ENCODE assay signal across 19 cellular contexts in the genomic region with DNA sequence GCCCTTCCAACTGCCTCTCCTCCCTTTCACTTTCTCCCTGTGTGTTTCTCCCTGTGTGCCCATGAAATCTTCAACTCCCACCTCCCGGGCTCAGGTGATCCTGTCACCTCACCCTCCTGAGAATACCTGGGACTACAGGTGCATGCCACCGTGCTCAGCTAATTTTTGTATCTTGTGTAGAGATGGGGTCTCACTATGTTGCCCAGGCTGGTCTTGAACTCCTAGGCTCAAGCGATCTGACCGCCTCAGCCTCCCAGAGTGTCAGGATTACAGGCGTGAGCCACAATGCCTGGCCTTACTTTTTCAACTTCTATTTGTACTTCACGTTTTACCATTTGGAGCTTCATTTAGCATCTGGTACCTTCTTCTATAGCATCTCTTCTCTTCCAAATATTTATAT. TPM values are rescaled to one million over a fixed set of nuclear protein-coding genes. Genes with fewer than 3 reads are reported as not detected.
DNase-seq lines count a peak whose midpoint lies in the region; ATAC-seq and TF ChIP-seq lines count a peak whose summit lies in the region.
"Had no signal": no experiment of that assay in that cellular context is flagged by ENCODE, and none has a peak within 500 bp of the region (broad histone marks: within the 10 kb centered on the region; RNA-seq: fewer than 3 reads in every experiment).

No MANE protein-coding gene starts in this region.

- ATAC-seq in activated naive CD4-positive, alpha-beta T cell treated with anti-CD3 and anti-CD28 coated beads, Interleukin-2, amount 50 U/mL, for 72 hours: no peak
- no peak for ATAC-seq in activated naive CD8-positive, alpha-beta T cell treated with anti-CD3 and anti-CD28 coated beads, Interleukin-2, amount 50 U/mL, for 24 hours
- no peak for ATAC-seq in stimulated activated naive B cell treated with anti-CD40 and anti-IgM and Interleukin-4, amounts not matched to agents 10 μg/mL and 1 μg/mL and 100 μg/mL, for 72 hours (replicated peaks)
- no peak for ATAC-seq in upper lobe of right lung
- ATAC-seq: gastrocnemius medialis, Right ventricle myocardium inferior had no signal

- H3K27ac ChIP-seq in OCI-LY3 (ENCODE audit: low read length) (no peak overlapping the region), upper lobe of right lung (no peak overlapping the region)
- H3K27ac ChIP-seq: esophagus muscularis mucosa, gastrocnemius medialis, KMS-11, sigmoid colon had no signal

- peak overlapping the region; percentile 24; the same call in 1 of the 2 replicates for H3K4me2 ChIP-seq in OCI-LY3 (ENCODE audit: low read length)
- H3K4me2 ChIP-seq: KMS-11 had no signal

- H3K27me3 ChIP-seq in OCI-LY3 (ENCODE audit: low read depth, low read length): peaks cover 26% of the 10 kb centered on the region
- no peaks in the 10 kb centered on the region for H3K27me3 ChIP-seq in upper lobe of right lung

- peaks cover 74% of the 10 kb centered on the region for H3K4me1 Mint-ChIP-seq in activated naive CD4-positive, alpha-beta T cell treated with anti-CD3 and anti-CD28 coated beads, Interleukin-2, amount 10 ng/mL, durations not matched to agents 7 days and 5 days
- H3K4me1 Mint-ChIP-seq in activated naive CD8-positive, alpha-beta T cell treated with anti-CD3 and anti-CD28 coated beads, Interleukin-2, amount 50 U/mL, for 24 hours: peaks cover 63% of the 10 kb centered on the region
- H3K4me1 Mint-ChIP-seq in stimulated activated naive B cell treated with anti-CD40 and anti-IgM and Interleukin-4, amounts not matched to agents 10 μg/mL and 1 μg/mL and 100 μg/mL, for 72 hours: peaks cover 33 to 36% of the 10 kb centered on the region in 2 donors

- no peaks in the 10 kb centered on the region for H4K20me1 ChIP-seq in OCI-LY3 (ENCODE audit: insufficient read depth, low read length)

- peak overlapping the region; percentile 56 for H3K4me3 Mint-ChIP-seq in activated naive CD4-positive, alpha-beta T cell treated with anti-CD3 and anti-CD28 coated beads, Interleukin-2, amount 10 ng/mL, durations not matched to agents 7 days and 5 days
- H3K4me3 Mint-ChIP-seq in activated naive CD8-positive, alpha-beta T cell treated with anti-CD3 and anti-CD28 coated beads, Interleukin-2, amount 50 U/mL, for 24 hours: peak overlapping the region; percentile 70
- H3K4me3 Mint-ChIP-seq in stimulated activated naive B cell treated with anti-CD40 and anti-IgM and Interleukin-4, amounts not matched to agents 10 μg/mL and 1 μg/mL and 100 μg/mL, for 72 hours: peak overlapping the region; percentile 29 to 67
- H3K4me3 Mint-ChIP-seq: nephron had no signal

- H3K36me3 Mint-ChIP-seq in activated naive CD4-positive, alpha-beta T cell treated with anti-CD3 and anti-CD28 coated beads, Interleukin-2, amount 10 ng/mL, durations not matched to agents 7 days and 5 days: peaks cover 9% of the 10 kb centered on the region
- no peaks in the 10 kb centered on the region for H3K36me3 Mint-ChIP-seq in activated naive CD4-positive, alpha-beta T cell treated with anti-CD3 and anti-CD28 coated beads, Interleukin-2, amount 50 U/mL, for 72 hours
- no peaks in the 10 kb centered on the region for H3K36me3 Mint-ChIP-seq in activated naive CD8-positive, alpha-beta T cell treated with anti-CD3 and anti-CD28 coated beads, Interleukin-2, amount 50 U/mL, for 24 hours (ENCODE audit: low read depth)
- no peaks in the 10 kb centered on the region for H3K36me3 Mint-ChIP-seq in stimulated activated naive B cell treated with anti-CD40 and anti-IgM and Interleukin-4, amounts not matched to agents 10 μg/mL and 1 μg/mL and 100 μg/mL, for 72 hours

- peak overlapping the region; percentile 97 for H3K27ac Mint-ChIP-seq in activated naive CD4-positive, alpha-beta T cell treated with anti-CD3 and anti-CD28 coated beads, Interleukin-2, amount 10 ng/mL, durations not matched to agents 7 days and 5 days
- peak overlapping the region in 1 of 2 donors; percentile 73 for H3K27ac Mint-ChIP-seq in activated naive CD4-positive, alpha-beta T cell treated with anti-CD3 and anti-CD28 coated beads, Interleukin-2, amount 50 U/mL, for 72 hours
- H3K27ac Mint-ChIP-seq in activated naive CD8-positive, alpha-beta T cell treated with anti-CD3 and anti-CD28 coated beads, Interleukin-2, amount 50 U/mL, for 24 hours: no peak overlapping the region
- H3K27ac Mint-ChIP-seq in stimulated activated naive B cell treated with anti-CD40 and anti-IgM and Interleukin-4, amounts not matched to agents 10 μg/mL and 1 μg/mL and 100 μg/mL, for 72 hours: peak overlapping the region; percentile 75
- H3K27ac Mint-ChIP-seq: nephron had no signal

- no peaks in the 10 kb centered on the region for H3K9me3 Mint-ChIP-seq in activated naive CD4-positive, alpha-beta T cell treated with anti-CD3 and anti-CD28 coated beads, Interleukin-2, amount 10 ng/mL, durations not matched to agents 7 days and 5 days
- H3K9me3 Mint-ChIP-seq in activated naive CD4-positive, alpha-beta T cell treated with anti-CD3 and anti-CD28 coated beads, Interleukin-2, amount 50 U/mL, for 72 hours: no peaks in the 10 kb centered on the region
- no peaks in the 10 kb centered on the region for H3K9me3 Mint-ChIP-seq in activated naive CD8-positive, alpha-beta T cell treated with anti-CD3 and anti-CD28 coated beads, Interleukin-2, amount 50 U/mL, for 24 hours
- peaks cover 0 to 4% of the 10 kb centered on the region in 2 donors for H3K9me3 Mint-ChIP-seq in stimulated activated naive B cell treated with anti-CD40 and anti-IgM and Interleukin-4, amounts not matched to agents 10 μg/mL and 1 μg/mL and 100 μg/mL, for 72 hours
- H3K9me3 Mint-ChIP-seq: nephron had no signal

- no peak overlapping the region for H2AFZ ChIP-seq in OCI-LY3 (ENCODE audit: low read depth, low read length)

- TF ChIP-seq CTCF in OCI-LY3 (IDR thresholded peaks at IDR 0.05; ENCODE audit: low read depth, low read length): no peak
- no peak for TF ChIP-seq CTCF in upper lobe of right lung (IDR thresholded peaks at IDR 0.05)

- DNase-seq in activated naive CD4-positive, alpha-beta T cell treated with anti-CD3 and anti-CD28 coated beads, Interleukin-2, amount 10 ng/mL, durations not matched to agents 7 days and 5 days: no peak
- no peak for DNase-seq in activated naive CD4-positive, alpha-beta T cell treated with anti-CD3 and anti-CD28 coated beads, Interleukin-2, amount 50 U/mL, for 72 hours (ENCODE audit: low spot score in 2 of 2)
- DNase-seq in activated naive CD8-positive, alpha-beta T cell treated with anti-CD3 and anti-CD28 coated beads, Interleukin-2, amount 50 U/mL, for 24 hours: no peak
- DNase-seq in stimulated activated naive B cell treated with anti-CD40 and anti-IgM and Interleukin-4, amounts not matched to agents 10 μg/mL and 1 μg/mL and 100 μg/mL, for 72 hours: no peak
- DNase-seq in upper lobe of right lung: no peak
- DNase-seq in stimulated activated CD8-positive, alpha-beta memory T cell treated with anti-CD3 and anti-CD28 coated beads, Interleukin-4, amount 100 ng/mL, for 48 hours: no peak
- DNase-seq: EL, gastrocnemius medialis, NCI-H1694 treated with DMSO at 0.1 percent for 48 hours, NCI-H748 treated with DMSO at 0.1 percent for 48 hours, sigmoid colon, SW 1271 had no signal

- intact Hi-C loops in upper lobe of right lung (cut with DNase I): no loop called here

- CTCF ChIA-PET in activated naive CD4-positive, alpha-beta T cell treated with anti-CD3 and anti-CD28 coated beads, Interleukin-2, amount 10 ng/mL, durations not matched to agents 7 days and 5 days (lab: Charles Lee): interaction anchor here (1.2 to 5.2 kb wide), 12 partner anchors 9 to 603 kb away, joined by 3 to 36 read pairs (median 6); a partner anchor contains a TSS

- no peaks in the 10 kb centered on the region for H3K36me3 ChIP-seq in OCI-LY3 (replicated peaks; ENCODE audit: low read depth, low read length)
- no peaks in the 10 kb centered on the region for H3K36me3 ChIP-seq in upper lobe of right lung
- H3K36me3 ChIP-seq: esophagus muscularis mucosa, gastrocnemius medialis, HAP-1, sigmoid colon had no signal

- H3K9ac ChIP-seq in OCI-LY3 (ENCODE audit: low read length): no peak overlapping the region
- H3K9ac ChIP-seq: KMS-11 had no signal

- H3K9me3 ChIP-seq in OCI-LY3 (ENCODE audit: insufficient read depth, low read length): no peaks in the 10 kb centered on the region
- H3K9me3 ChIP-seq in upper lobe of right lung: no peaks in the 10 kb centered on the region
- H3K9me3 ChIP-seq: esophagus muscularis mucosa, gastrocnemius medialis, HAP-1, sigmoid colon had no signal

- H3K4me1 ChIP-seq in OCI-LY3 (ENCODE audit: low read length) (no peaks in the 10 kb centered on the region), upper lobe of right lung (peaks cover 8% of the 10 kb centered on the region)
- H3K4me1 ChIP-seq: gastrocnemius medialis, HAP-1, sigmoid colon had no signal

- peaks cover 17% of the 10 kb centered on the region for H3K27me3 Mint-ChIP-seq in activated naive CD4-positive, alpha-beta T cell treated with anti-CD3 and anti-CD28 coated beads, Interleukin-2, amount 10 ng/mL, durations not matched to agents 7 days and 5 days
- peaks cover 5% of the 10 kb centered on the region for H3K27me3 Mint-ChIP-seq in activated naive CD8-positive, alpha-beta T cell treated with anti-CD3 and anti-CD28 coated beads, Interleukin-2, amount 50 U/mL, for 24 hours
- H3K27me3 Mint-ChIP-seq in stimulated activated naive B cell treated with anti-CD40 and anti-IgM and Interleukin-4, amounts not matched to agents 10 μg/mL and 1 μg/mL and 100 μg/mL, for 72 hours: peaks cover 23 to 33% of the 10 kb centered on the region in 2 donors

- no peaks in the 10 kb centered on the region for H3K79me2 ChIP-seq in OCI-LY3 (ENCODE audit: low read length)

- H3K4me3 ChIP-seq in OCI-LY3 (ENCODE audit: low read length) (no peak overlapping the region), upper lobe of right lung (no peak overlapping the region)
- H3K4me3 ChIP-seq: esophagus muscularis mucosa, gastrocnemius medialis, HAP-1, sigmoid colon had no signal

RNA-seq across cellular contexts. Expression of a gene that starts 24.9 kb away (rescaled TPM):
- under 1 TPM in 1 of 2 donors, not detected in 1; 0.10 TPM for total RNA-seq in activated naive CD4-positive, alpha-beta T cell treated with anti-CD3 and anti-CD28 coated beads, Interleukin-2, amount 50 U/mL, for 72 hours
- 13.9 TPM for total RNA-seq in upper lobe of right lung
- total RNA-seq: OCI-LY7 had no signal

Comparison
In these comparisons a context has a peak if more than half of its experiments do, and no peak if none do; other contexts are left out.
1. RNA of a gene that starts 24.9 kb away (total RNA-seq): 13.9 TPM in upper lobe of right lung (single experiment); 0.10 TPM in activated naive CD4-positive, alpha-beta T cell treated with anti-CD3 and anti-CD28 coated beads, Interleukin-2, amount 50 U/mL, for 72 hours; every median in the first group is over 10 times any median in the second.
2. Peak in every context shown above with its lines, with median percentiles within 50 percentile points of each other: H3K4me3 Mint-ChIP-seq.